In the genomic region with DNA sequence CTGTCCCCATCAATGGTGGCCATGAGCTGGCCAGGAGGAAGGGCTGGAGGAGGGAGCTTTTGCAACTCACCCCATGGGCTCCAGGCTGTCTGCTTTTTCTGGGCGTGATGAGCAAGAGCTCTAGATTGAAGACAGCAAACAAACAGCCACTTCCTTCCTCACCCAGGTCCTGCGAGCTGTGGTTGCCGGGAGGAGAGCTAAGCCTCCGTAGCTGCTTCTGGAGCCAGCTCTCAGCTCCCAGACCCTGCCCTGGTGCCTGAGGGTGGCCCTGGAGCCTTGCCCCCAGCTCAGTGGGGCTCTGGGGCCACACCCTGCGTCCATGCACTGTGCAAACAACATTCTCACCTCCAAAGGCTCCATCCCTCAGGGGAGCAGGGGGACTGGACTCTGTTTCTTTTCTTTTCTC, we compare ENCODE assay signal across 10 cellular contexts. TPM values are rescaled to one million over a fixed set of nuclear protein-coding genes. Genes with fewer than 3 reads are reported as not detected.
DNase-seq lines count a peak whose midpoint lies in the region; ATAC-seq, FAIRE-seq and TF ChIP-seq lines count a peak whose summit lies in the region.
"Had no signal": no experiment of that assay in that cellular context is flagged by ENCODE, and none has a peak within 500 bp of the region (broad histone marks: within the 10 kb centered on the region; RNA-seq: fewer than 3 reads in every experiment).

No MANE protein-coding gene starts in this region.

- H3K9me3 Mint-ChIP-seq in MCF 10A (ENCODE audit: unreplicated experiment): no peaks in the 10 kb centered on the region
- H3K9me3 Mint-ChIP-seq in activated CD4-positive, alpha-beta memory T cell treated with anti-CD3 and anti-CD28 coated beads, Interleukin-2, amount 10 ng/mL, durations not matched to agents 7 days and 5 days: peaks cover 6% of the 10 kb centered on the region

- no peaks in the 10 kb centered on the region for H3K79me2 ChIP-seq in mammary epithelial cell (ENCODE audit: insufficient read depth, low read length)

- POLR2A ChIA-PET in MCF 10A (lab: Yijun Ruan, JAX): no interaction called here
- POLR2A ChIA-PET in activated CD4-positive, alpha-beta memory T cell treated with anti-CD3 and anti-CD28 coated beads, Interleukin-2, amount 10 ng/mL, durations not matched to agents 7 days and 5 days (lab: Charles Lee): interaction anchor here (0.7 to 8.7 kb wide), 10 partner anchors 9 to 157 kb away, joined by 3 to 104 read pairs (median 4); a partner anchor contains a TSS

- H2AFZ ChIP-seq in mammary epithelial cell (ENCODE audit: low read depth, low read length): no peak overlapping the region

- H3K36me3 Mint-ChIP-seq in MCF 10A (ENCODE audit: insufficient read depth, unreplicated experiment): no peaks in the 10 kb centered on the region
- peaks cover 86% of the 10 kb centered on the region for H3K36me3 Mint-ChIP-seq in activated CD4-positive, alpha-beta memory T cell treated with anti-CD3 and anti-CD28 coated beads, Interleukin-2, amount 10 ng/mL, durations not matched to agents 7 days and 5 days (ENCODE audit: low read depth)

- CTCF ChIA-PET in MCF 10A (lab: Yijun Ruan, JAX): interaction anchor here (0.9 to 7.8 kb wide), 3 partner anchors 9 to 412 kb away, joined by 3 to 89 read pairs (median 4); a partner anchor contains a TSS
- CTCF ChIA-PET in mammary epithelial cell (lab: Charles Lee; ENCODE audit: low non-redundant PET): interaction anchor here (0.5 to 0.6 kb wide), 2 partner anchors 82 to 304 kb away, joined by 4 to 12 read pairs; no protein-coding TSS in a partner anchor
- CTCF ChIA-PET in activated CD4-positive, alpha-beta memory T cell treated with anti-CD3 and anti-CD28 coated beads, Interleukin-2, amount 10 ng/mL, durations not matched to agents 7 days and 5 days (lab: Charles Lee): interaction anchor here (1.0 to 2.6 kb wide), 6 partner anchors 9 to 217 kb away, joined by 3 to 51 read pairs (median 4); a partner anchor contains a TSS

- 83% methylated on average over 4 of the region's 5 CpGs for WGBS in mammary epithelial cell (ENCODE audit: low coverage, missing lambda C conversion rate)
- 21 to 30% (median 26%) methylated on average over 1 to 5 of the region's 5 CpGs for WGBS in heart left ventricle, 4 donors
- WGBS in stomach, 5 donors: 10 to 24% (median 16%) methylated on average over 4 to 5 of the region's 5 CpGs

- H3K27ac Mint-ChIP-seq in MCF 10A (ENCODE audit: low read depth, unreplicated experiment): no peak overlapping the region
- peak overlapping the region; percentile 96 for H3K27ac Mint-ChIP-seq in activated CD4-positive, alpha-beta memory T cell treated with anti-CD3 and anti-CD28 coated beads, Interleukin-2, amount 10 ng/mL, durations not matched to agents 7 days and 5 days

- dilution Hi-C loops in mammary epithelial cell (cut with HindIII; ENCODE audit: low sequenced_read_pairs): no loop called here

- no peaks in the 10 kb centered on the region for H4K20me1 ChIP-seq in mammary epithelial cell (ENCODE audit: insufficient read depth, low read length)

- no peak for FAIRE-seq in kidney (lab: Jason Lieb, UNC)
- FAIRE-seq: keratinocyte had no signal

- intact Hi-C loops in MCF 10A (cut with micrococcal nuclease): no loop called here
- intact Hi-C loops in mammary epithelial cell (cut with micrococcal nuclease): no loop called here
- intact Hi-C loops in heart left ventricle (cut with DNase I): loop anchor here in 1 of 10 donors (10.0 kb wide), 1 partner anchor 216 kb away; no protein-coding TSS in a partner anchor
- intact Hi-C loops in stomach (cut with DNase I; ENCODE audit: low total_unique reads): no loop called here
- intact Hi-C loops in kidney (cut with DNase I): no loop called here

- H3K27me3 Mint-ChIP-seq in MCF 10A (ENCODE audit: insufficient read depth, unreplicated experiment): peaks cover 12% of the 10 kb centered on the region
- H3K27me3 Mint-ChIP-seq in activated CD4-positive, alpha-beta memory T cell treated with anti-CD3 and anti-CD28 coated beads, Interleukin-2, amount 10 ng/mL, durations not matched to agents 7 days and 5 days: no peaks in the 10 kb centered on the region

- H3K4me1 Mint-ChIP-seq in MCF 10A (ENCODE audit: insufficient read depth, unreplicated experiment): peaks cover 16% of the 10 kb centered on the region
- H3K4me1 Mint-ChIP-seq in activated CD4-positive, alpha-beta memory T cell treated with anti-CD3 and anti-CD28 coated beads, Interleukin-2, amount 10 ng/mL, durations not matched to agents 7 days and 5 days: peaks cover 87% of the 10 kb centered on the region

- TF ChIP-seq CTCF in MCF 10A (IDR thresholded peaks at IDR 0.05; ENCODE audit: unreplicated experiment) (no peak), mammary epithelial cell (conservative IDR thresholded peaks at IDR 0.05 in 1 of 2, IDR thresholded peaks at IDR 0.05 in 1 of 2; ENCODE audit: extremely low read depth in 1 of 2, insufficient read depth in 1 of 2, low read depth in 1 of 2, low read length in 2 of 2) (no peak), heart left ventricle (IDR thresholded peaks at IDR 0.05) (no peak), stomach (IDR thresholded peaks at IDR 0.05) (no peak), kidney (IDR thresholded peaks at IDR 0.05; ENCODE audit: borderline replicate concordance, extremely low read depth, insufficient read depth) (no peak)

- H3K4me3 ChIP-seq in mammary epithelial cell (replicated peaks in 1 of 3; ENCODE audit: insufficient read depth in 1 of 3, low read depth in 2 of 3, low read length in 3 of 3) (no peak overlapping the region), heart left ventricle (peak overlapping the region in 1 of 12 donors; percentile 40), stomach (peak overlapping the region in 1 of 4 donors; percentile 17), kidney (ENCODE audit: low read length in 2 of 2) (no peak overlapping the region)

- H3K9me3 ChIP-seq in mammary epithelial cell (replicated peaks; ENCODE audit: insufficient read depth, low read length) (no peaks in the 10 kb centered on the region), heart left ventricle (no peaks in the 10 kb centered on the region), stomach (no peaks in the 10 kb centered on the region), kidney (ENCODE audit: control insufficient read depth in 1 of 2, low read length in 2 of 2) (no peaks in the 10 kb centered on the region)

- ATAC-seq in heart left ventricle (peak in 3 of 4 donors; percentile 49 to 76 (median 54)), HG03457 (IDR thresholded peaks at IDR 0.05; ENCODE audit: unreplicated experiment) (no peak), HG02571 (IDR thresholded peaks at IDR 0.05; ENCODE audit: unreplicated experiment) (no peak)

- BruUV-seq in MCF 10A (replicated peaks; lab: Mats Ljungman, UMichigan): no TSS peak
- no TSS peak for BruUV-seq in mammary epithelial cell (replicated peaks; lab: Mats Ljungman, UMichigan)

- TF ChIP-seq POLR2A in heart left ventricle (IDR thresholded peaks at IDR 0.05) (no peak), stomach (IDR thresholded peaks at IDR 0.05) (no peak)

- no peak overlapping the region for H3K9ac ChIP-seq in mammary epithelial cell (ENCODE audit: insufficient read depth, low read length)
- H3K9ac ChIP-seq in kidney (ENCODE audit: low read length in 2 of 2): no peak overlapping the region

- H3K4me1 ChIP-seq in mammary epithelial cell (ENCODE audit: insufficient read depth, low read length) (peaks cover 7% of the 10 kb centered on the region), heart left ventricle (peaks cover 0 to 97% (median 0%) of the 10 kb centered on the region in 12 donors), stomach (peaks cover 0 to 43% (median 5%) of the 10 kb centered on the region in 4 donors), kidney (ENCODE audit: control insufficient read depth in 1 of 2, insufficient read depth in 1 of 2, low read depth in 1 of 2, low read length in 2 of 2) (no peaks in the 10 kb centered on the region)

- no peak overlapping the region for H3K4me2 ChIP-seq in mammary epithelial cell (ENCODE audit: insufficient read depth, low read depth, low read length)

- in situ Hi-C loops in mammary epithelial cell (cut with MboI; ENCODE audit: low sequenced_read_pairs in 2 of 2): no loop called here

- DNase-seq in MCF 10A (ENCODE audit: unreplicated experiment): peak; percentile 54
- DNase-seq in mammary epithelial cell: no peak
- DNase-seq in activated CD4-positive, alpha-beta memory T cell treated with anti-CD3 and anti-CD28 coated beads, Interleukin-2, amount 10 ng/mL, durations not matched to agents 7 days and 5 days: peak; percentile 82
- peak in 3 of 5 donors; percentile 43 to 79 (median 53) for DNase-seq in heart left ventricle
- peak; percentile 47 for DNase-seq in stomach
- no peak for DNase-seq in kidney

- H3K36me3 ChIP-seq in mammary epithelial cell (ENCODE audit: insufficient read depth, low read length) (no peaks in the 10 kb centered on the region), heart left ventricle (no peaks in the 10 kb centered on the region), stomach (no peaks in the 10 kb centered on the region), kidney (ENCODE audit: control insufficient read depth in 1 of 2, insufficient read depth in 2 of 2, low read length in 2 of 2) (no peaks in the 10 kb centered on the region)

- TF ChIP-seq EP300 in stomach (IDR thresholded peaks at IDR 0.05): no peak

- no peak overlapping the region for H3K4me3 Mint-ChIP-seq in MCF 10A (ENCODE audit: unreplicated experiment)
- peak overlapping the region; percentile 69 for H3K4me3 Mint-ChIP-seq in activated CD4-positive, alpha-beta memory T cell treated with anti-CD3 and anti-CD28 coated beads, Interleukin-2, amount 10 ng/mL, durations not matched to agents 7 days and 5 days

- no peak overlapping the region for H3K27ac ChIP-seq in mammary epithelial cell (ENCODE audit: insufficient read depth, low read depth, low read length)
- H3K27ac ChIP-seq in heart left ventricle: peak overlapping the region in 2 of 12 donors; percentile 18 to 91
- H3K27ac ChIP-seq in stomach: peak overlapping the region in 4 of 5 donors; percentile 37 to 77 (median 62)
- H3K27ac ChIP-seq in kidney (ENCODE audit: low read depth in 2 of 2, low read length in 2 of 2): no peak overlapping the region

- no peaks in the 10 kb centered on the region for H3K27me3 ChIP-seq in mammary epithelial cell (ENCODE audit: insufficient read depth, low read length)
- peaks cover 0 to 2% (median 0%) of the 10 kb centered on the region in 9 donors for H3K27me3 ChIP-seq in heart left ventricle
- peaks cover 0 to 3% (median 0%) of the 10 kb centered on the region in 3 donors for H3K27me3 ChIP-seq in stomach

RNA-seq across cellular contexts. Expression of a gene that starts 6.2 kb away (rescaled TPM):
- total RNA-seq in MCF 10A (2022): 0.16 and 0.27 TPM in 2 replicates
- under 1 TPM; 0.17 to 0.35 TPM for total RNA-seq in mammary epithelial cell
- 0.02 TPM for polyA plus RNA-seq in mammary epithelial cell
- polyA minus RNA-seq in mammary epithelial cell: not detected
- 100 to 1,000 TPM; 420 TPM for total RNA-seq in activated CD4-positive, alpha-beta memory T cell treated with anti-CD3 and anti-CD28 coated beads, Interleukin-2, amount 10 ng/mL, durations not matched to agents 7 days and 5 days
- 10 to 100 TPM in 2 of 9 donors, 1 to 10 TPM in 7; 1.8 to 56.6 (median 5.0) TPM for total RNA-seq in heart left ventricle
- polyA plus RNA-seq in heart left ventricle: 1 to 10 TPM; 4.2 to 4.7 TPM
- 10 to 100 TPM; 10.5 to 54.8 (median 41.6) TPM for total RNA-seq in stomach
- polyA plus RNA-seq in stomach: 1 to 10 TPM; 3.0 to 5.5 (median 4.4) TPM
- 35.8 TPM for total RNA-seq in kidney
- polyA plus RNA-seq in kidney (ENCODE audit: insufficient read depth, low read depth, low replicate concordance): 1.7 TPM

RNA-seq across cellular contexts. Expression of a gene that starts 39.5 kb away (rescaled TPM):
- total RNA-seq in MCF 10A (2022) (not detected in 2 replicates), mammary epithelial cell (under 1 TPM in 1 of 2 donors, not detected in 1; 0.67 TPM), heart left ventricle (10 to 100 TPM in 1 of 9 donors, 1 to 10 TPM in 8; 4.3 to 14.1 (median 7.4) TPM), stomach (10 to 100 TPM in 3 of 5 donors, 1 to 10 TPM in 2; 2.3 to 28.5 (median 12.8) TPM), kidney (48.8 TPM)
- polyA plus RNA-seq in mammary epithelial cell (not detected), heart left ventricle (10 to 100 TPM in 1 of 2 donors, 1 to 10 TPM in 1; 6.9 to 14.7 TPM), stomach (1 to 10 TPM; 1.9 to 6.6 (median 5.7) TPM), kidney (ENCODE audit: insufficient read depth, low read depth, low replicate concordance) (8.9 TPM)
- not detected for polyA minus RNA-seq in mammary epithelial cell
- 1 to 10 TPM; 2.6 to 2.8 TPM for total RNA-seq in activated CD4-positive, alpha-beta memory T cell treated with anti-CD3 and anti-CD28 coated beads, Interleukin-2, amount 10 ng/mL, durations not matched to agents 7 days and 5 days
- polyA plus RNA-seq: keratinocyte had no signal

RNA-seq across cellular contexts. Expression of a gene that starts 57.0 kb away (rescaled TPM):
- total RNA-seq in MCF 10A (2022) (16.3 and 27.2 TPM in 2 replicates), mammary epithelial cell (10 to 100 TPM in 1 of 2 donors, 1 to 10 TPM in 1; 3.5 to 23.2 TPM), heart left ventricle (10 to 100 TPM in 7 of 9 donors, 1 to 10 TPM in 2; 5.6 to 17.2 (median 13.7) TPM), stomach (10 to 100 TPM in 3 of 5 donors, 1 to 10 TPM in 2; 1.8 to 28.4 (median 16.5) TPM), kidney (29.6 TPM)
- polyA plus RNA-seq in mammary epithelial cell (7.1 TPM), heart left ventricle (10 to 100 TPM; 20.1 to 26.6 TPM), stomach (10 to 100 TPM; 19.9 to 32.7 (median 26.9) TPM), kidney (ENCODE audit: insufficient read depth, low read depth, low replicate concordance) (20.4 TPM)
- polyA minus RNA-seq in mammary epithelial cell: 1.3 TPM
- 10 to 100 TPM; 29.7 to 33.3 TPM for total RNA-seq in activated CD4-positive, alpha-beta memory T cell treated with anti-CD3 and anti-CD28 coated beads, Interleukin-2, amount 10 ng/mL, durations not matched to agents 7 days and 5 days

RNA-seq across cellular contexts. Expression of a gene that starts 59.4 kb away (rescaled TPM):
- total RNA-seq in MCF 10A (2022): not detected in 2 replicates
- not detected for total RNA-seq in mammary epithelial cell
- polyA plus RNA-seq in mammary epithelial cell: not detected
- polyA minus RNA-seq in mammary epithelial cell: not detected
- total RNA-seq in activated CD4-positive, alpha-beta memory T cell treated with anti-CD3 and anti-CD28 coated beads, Interleukin-2, amount 10 ng/mL, durations not matched to agents 7 days and 5 days: not detected
- total RNA-seq in heart left ventricle: not detected
- not detected for polyA plus RNA-seq in heart left ventricle
- total RNA-seq in stomach: not detected
- polyA plus RNA-seq in stomach: not detected
- not detected for total RNA-seq in kidney
- not detected for polyA plus RNA-seq in kidney (ENCODE audit: insufficient read depth, low read depth, low replicate concordance)
- polyA plus RNA-seq: BJ, keratinocyte had no signal

Comparison
In these comparisons a context has a peak if more than half of its experiments do, and no peak if none do; other contexts are left out.
1. DNase-seq: peak in MCF 10A (single experiment), activated CD4-positive, alpha-beta memory T cell treated with anti-CD3 and anti-CD28 coated beads, Interleukin-2, amount 10 ng/mL, durations not matched to agents 7 days and 5 days (single experiment), heart left ventricle (3 of 5) and stomach (single experiment); none in mammary epithelial cell (single experiment) and kidney (single experiment).
2. H3K27ac ChIP-seq: peak in stomach (4 of 5); none in mammary epithelial cell (single experiment) and kidney (0 of 2).
3. ATAC-seq: peak in heart left ventricle (3 of 4); none in HG03457 (single experiment) and HG02571 (single experiment).
4. RNA of a gene that starts 6.2 kb away (total RNA-seq): 420 TPM in activated CD4-positive, alpha-beta memory T cell treated with anti-CD3 and anti-CD28 coated beads, Interleukin-2, amount 10 ng/mL, durations not matched to agents 7 days and 5 days; 10.5 to 54.8 TPM in stomach, 35.8 TPM in kidney (single experiment), 1.8 to 56.6 TPM in heart left ventricle, 0.17 to 0.35 TPM in mammary epithelial cell and 0.16 to 0.27 TPM in MCF 10A; every median in the first group is over 4 times any median in the second.